ENCODE assay signal across 9 cellular contexts in the genomic region with DNA sequence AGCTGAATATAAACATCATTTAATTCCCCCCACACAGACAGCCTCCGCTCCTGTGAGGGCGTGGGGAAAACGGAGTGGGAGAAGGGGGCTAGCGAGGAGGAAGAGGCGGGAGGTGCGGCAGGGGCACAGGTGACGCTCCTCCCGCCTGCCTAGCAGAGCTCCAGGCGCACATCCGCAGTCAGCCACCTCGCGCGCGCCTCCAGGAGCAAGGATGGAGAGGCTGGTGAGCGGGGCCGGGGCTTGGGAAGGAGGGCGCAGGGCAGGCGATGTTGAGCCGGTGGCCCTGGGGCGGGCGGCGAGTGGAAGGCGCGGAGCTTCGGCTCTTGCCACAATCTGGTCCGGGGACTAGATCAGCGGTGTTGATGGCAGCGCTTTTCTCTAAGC. TPM values are rescaled to one million over a fixed set of nuclear protein-coding genes. Genes with fewer than 3 reads are reported as not detected.
DNase-seq lines count a peak whose midpoint lies in the region; ATAC-seq and TF ChIP-seq lines count a peak whose summit lies in the region.
"Had no signal": no experiment of that assay in that cellular context is flagged by ENCODE, and none has a peak within 500 bp of the region (broad histone marks: within the 10 kb centered on the region; RNA-seq: fewer than 3 reads in every experiment).

A gene with protein sequence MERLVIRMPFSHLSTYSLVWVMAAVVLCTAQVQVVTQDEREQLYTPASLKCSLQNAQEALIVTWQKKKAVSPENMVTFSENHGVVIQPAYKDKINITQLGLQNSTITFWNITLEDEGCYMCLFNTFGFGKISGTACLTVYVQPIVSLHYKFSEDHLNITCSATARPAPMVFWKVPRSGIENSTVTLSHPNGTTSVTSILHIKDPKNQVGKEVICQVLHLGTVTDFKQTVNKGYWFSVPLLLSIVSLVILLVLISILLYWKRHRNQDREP (plus strand): TSS at position 155 of the 384 bp plus-strand sequence. CDS start 57 bp downstream, at position 212.

- H3K4me1 ChIP-seq in GM23338 (ENCODE audit: insufficient read depth) (peaks cover 37% of the 10 kb centered on the region), esophagus (ENCODE audit: control insufficient read depth in 2 of 2, insufficient read depth in 2 of 2, low read length in 1 of 2) (peaks cover 0 to 3% of the 10 kb centered on the region in 2 donors)

- H3K27ac ChIP-seq in GM23338 (ENCODE audit: low read depth): peak within 1 kb of the TSS; percentile 98
- peak within 1 kb of the TSS; percentile 77 to 82 for H3K27ac ChIP-seq in esophagus (ENCODE audit: low read depth in 2 of 2, low read length in 1 of 2)

- peak within 1 kb of the TSS; percentile 63 for H3K4me3 Mint-ChIP-seq in Calu3 (ENCODE audit: low read depth, unreplicated experiment)
- peak within 1 kb of the TSS; percentile 87 for H3K4me3 Mint-ChIP-seq in GM23338
- H3K4me3 Mint-ChIP-seq in stimulated activated memory B cell treated with anti-CD40 and anti-IgM and Interleukin-4, amounts not matched to agents 10 μg/mL and 1 μg/mL and 100 μg/mL, for 72 hours: peak within 1 kb of the TSS; percentile 92

- H4K20me1 ChIP-seq in GM23338 (replicated peaks; ENCODE audit: insufficient read depth): no peaks in the 10 kb centered on the region

- H3K27me3 ChIP-seq in GM23338 (ENCODE audit: insufficient read depth): no peaks in the 10 kb centered on the region
- no peaks in the 10 kb centered on the region for H3K27me3 ChIP-seq in esophagus (ENCODE audit: control insufficient read depth in 1 of 2, insufficient read depth in 2 of 2, low read length in 2 of 2)

- peak; percentile 24 for DNase-seq in Calu3
- peak; percentile 88 for DNase-seq in GM23338 (ENCODE audit: low spot score)
- peak; percentile 87 for DNase-seq in NCI-H2171 (lab: John Stamatoyannopoulos, UW)
- DNase-seq in activated T-cell treated with anti-CD3 and anti-CD28 coated beads for 4 hours: peak; percentile 37
- peak; percentile 27 for DNase-seq in myocyte (ENCODE audit: low read depth)
- DNase-seq in A172 (ENCODE audit: low spot score): no peak

- no peaks in the 10 kb centered on the region for H3K9me2 ChIP-seq in GM23338 (ENCODE audit: insufficient read depth)

- no peaks in the 10 kb centered on the region for H3K4me1 Mint-ChIP-seq in Calu3 (ENCODE audit: low read depth, unreplicated experiment)
- peaks cover 37% of the 10 kb centered on the region for H3K4me1 Mint-ChIP-seq in GM23338
- H3K4me1 Mint-ChIP-seq in stimulated activated memory B cell treated with anti-CD40 and anti-IgM and Interleukin-4, amounts not matched to agents 10 μg/mL and 1 μg/mL and 100 μg/mL, for 72 hours: peaks cover 39% of the 10 kb centered on the region

- H3K27ac Mint-ChIP-seq in Calu3 (ENCODE audit: unreplicated experiment) (no peak within 1 kb of the TSS), GM23338 (peak within 1 kb of the TSS; percentile 95)
- peak within 1 kb of the TSS; percentile 87 for H3K27ac Mint-ChIP-seq in stimulated activated memory B cell treated with anti-CD40 and anti-IgM and Interleukin-4, amounts not matched to agents 10 μg/mL and 1 μg/mL and 100 μg/mL, for 72 hours

- H3F3A ChIP-seq in GM23338 (replicated peaks; ENCODE audit: low read depth): no peaks in the 10 kb centered on the region

- H3K36me3 ChIP-seq in GM23338 (ENCODE audit: insufficient read depth) (no peaks in the 10 kb centered on the region), esophagus (ENCODE audit: control insufficient read depth in 2 of 2, insufficient read depth in 2 of 2, low read length in 1 of 2) (no peaks in the 10 kb centered on the region)

- TF ChIP-seq CTCF in Calu3 (IDR thresholded peaks at IDR 0.05; ENCODE audit: unreplicated experiment) (no peak), GM23338 (conservative IDR thresholded peaks at IDR 0.05; ENCODE audit: low read depth in 2 of 2) (0 out of 4 replicates have a peak, but pooled peaks of 1 of the 2 experiments have one; percentile 7)

- ATAC-seq in GM23338: peak; percentile 93
- ATAC-seq in stimulated activated memory B cell treated with anti-CD40 and anti-IgM and Interleukin-4, amounts not matched to agents 10 μg/mL and 1 μg/mL and 100 μg/mL, for 72 hours: peak; percentile 76

- intact Hi-C loops in Calu3 (cut with micrococcal nuclease; ENCODE audit: unreplicated experiment): no loop called here

- no peaks in the 10 kb centered on the region for H3K9me3 ChIP-seq in esophagus (ENCODE audit: control insufficient read depth in 2 of 2, insufficient read depth in 1 of 2, low read depth in 1 of 2, low read length in 1 of 2)

- peaks cover 72% of the 10 kb centered on the region for H3K79me2 ChIP-seq in GM23338 (replicated peaks; ENCODE audit: insufficient read depth)

- CTCF ChIA-PET in Calu3 (lab: Charles Lee): no interaction called here

- H3K27me3 Mint-ChIP-seq in Calu3 (ENCODE audit: unreplicated experiment) (peaks cover 14% of the 10 kb centered on the region), GM23338 (ENCODE audit: insufficient read depth, low read depth, poor library complexity) (peaks cover 16% of the 10 kb centered on the region)
- no peaks in the 10 kb centered on the region for H3K27me3 Mint-ChIP-seq in stimulated activated memory B cell treated with anti-CD40 and anti-IgM and Interleukin-4, amounts not matched to agents 10 μg/mL and 1 μg/mL and 100 μg/mL, for 72 hours

- no peaks in the 10 kb centered on the region for H3K36me3 Mint-ChIP-seq in Calu3 (ENCODE audit: insufficient read depth, unreplicated experiment)
- H3K36me3 Mint-ChIP-seq in GM23338 (ENCODE audit: low read depth): peaks cover 38% of the 10 kb centered on the region
- no peaks in the 10 kb centered on the region for H3K36me3 Mint-ChIP-seq in stimulated activated memory B cell treated with anti-CD40 and anti-IgM and Interleukin-4, amounts not matched to agents 10 μg/mL and 1 μg/mL and 100 μg/mL, for 72 hours

- peak within 1 kb of the TSS; percentile 84 for H3K4me2 ChIP-seq in GM23338

- WGBS in esophagus, 2 donors: 0 to 1% methylated on average over 28 of the region's 28 CpGs

- no TSS peak for BruUV-seq in Calu3 (replicated peaks; lab: Mats Ljungman, UMichigan)

- no peaks in the 10 kb centered on the region for H3K9me3 Mint-ChIP-seq in Calu3 (ENCODE audit: low read depth, unreplicated experiment)
- H3K9me3 Mint-ChIP-seq in GM23338: peaks cover 5% of the 10 kb centered on the region; the same call in 2 of the 3 replicates
- no peaks in the 10 kb centered on the region for H3K9me3 Mint-ChIP-seq in stimulated activated memory B cell treated with anti-CD40 and anti-IgM and Interleukin-4, amounts not matched to agents 10 μg/mL and 1 μg/mL and 100 μg/mL, for 72 hours

- no peak within 1 kb of the TSS for H2AFZ ChIP-seq in GM23338

- peak within 1 kb of the TSS; percentile 78 for H3K4me3 ChIP-seq in GM23338
- H3K4me3 ChIP-seq in esophagus (ENCODE audit: low read depth in 1 of 2, low read length in 2 of 2): peak within 1 kb of the TSS; percentile 53 to 56

TF ChIP-seq in GM23338, 12 proteins besides CTCF, POLR2A, EP300 and RAD21:
- TF ChIP-seq, protein P1, sequence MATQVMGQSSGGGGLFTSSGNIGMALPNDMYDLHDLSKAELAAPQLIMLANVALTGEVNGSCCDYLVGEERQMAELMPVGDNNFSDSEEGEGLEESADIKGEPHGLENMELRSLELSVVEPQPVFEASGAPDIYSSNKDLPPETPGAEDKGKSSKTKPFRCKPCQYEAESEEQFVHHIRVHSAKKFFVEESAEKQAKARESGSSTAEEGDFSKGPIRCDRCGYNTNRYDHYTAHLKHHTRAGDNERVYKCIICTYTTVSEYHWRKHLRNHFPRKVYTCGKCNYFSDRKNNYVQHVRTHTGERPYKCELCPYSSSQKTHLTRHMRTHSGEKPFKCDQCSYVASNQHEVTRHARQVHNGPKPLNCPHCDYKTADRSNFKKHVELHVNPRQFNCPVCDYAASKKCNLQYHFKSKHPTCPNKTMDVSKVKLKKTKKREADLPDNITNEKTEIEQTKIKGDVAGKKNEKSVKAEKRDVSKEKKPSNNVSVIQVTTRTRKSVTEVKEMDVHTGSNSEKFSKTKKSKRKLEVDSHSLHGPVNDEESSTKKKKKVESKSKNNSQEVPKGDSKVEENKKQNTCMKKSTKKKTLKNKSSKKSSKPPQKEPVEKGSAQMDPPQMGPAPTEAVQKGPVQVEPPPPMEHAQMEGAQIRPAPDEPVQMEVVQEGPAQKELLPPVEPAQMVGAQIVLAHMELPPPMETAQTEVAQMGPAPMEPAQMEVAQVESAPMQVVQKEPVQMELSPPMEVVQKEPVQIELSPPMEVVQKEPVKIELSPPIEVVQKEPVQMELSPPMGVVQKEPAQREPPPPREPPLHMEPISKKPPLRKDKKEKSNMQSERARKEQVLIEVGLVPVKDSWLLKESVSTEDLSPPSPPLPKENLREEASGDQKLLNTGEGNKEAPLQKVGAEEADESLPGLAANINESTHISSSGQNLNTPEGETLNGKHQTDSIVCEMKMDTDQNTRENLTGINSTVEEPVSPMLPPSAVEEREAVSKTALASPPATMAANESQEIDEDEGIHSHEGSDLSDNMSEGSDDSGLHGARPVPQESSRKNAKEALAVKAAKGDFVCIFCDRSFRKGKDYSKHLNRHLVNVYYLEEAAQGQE (IDR thresholded peaks at IDR 0.05; ENCODE audit: unreplicated experiment): peak; percentile 33
- TF ChIP-seq, protein P2, sequence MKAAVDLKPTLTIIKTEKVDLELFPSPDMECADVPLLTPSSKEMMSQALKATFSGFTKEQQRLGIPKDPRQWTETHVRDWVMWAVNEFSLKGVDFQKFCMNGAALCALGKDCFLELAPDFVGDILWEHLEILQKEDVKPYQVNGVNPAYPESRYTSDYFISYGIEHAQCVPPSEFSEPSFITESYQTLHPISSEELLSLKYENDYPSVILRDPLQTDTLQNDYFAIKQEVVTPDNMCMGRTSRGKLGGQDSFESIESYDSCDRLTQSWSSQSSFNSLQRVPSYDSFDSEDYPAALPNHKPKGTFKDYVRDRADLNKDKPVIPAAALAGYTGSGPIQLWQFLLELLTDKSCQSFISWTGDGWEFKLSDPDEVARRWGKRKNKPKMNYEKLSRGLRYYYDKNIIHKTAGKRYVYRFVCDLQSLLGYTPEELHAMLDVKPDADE (IDR thresholded peaks at IDR 0.05): peak; percentile 34; the same call in 1 of the 2 replicates
- TF ChIP-seq JUNB (IDR thresholded peaks at IDR 0.05; ENCODE audit: unreplicated experiment) (no peak), POLR2AphosphoS5 (IDR thresholded peaks at IDR 0.05; ENCODE audit: low read depth) (peak; percentile 89), ZNF114 (CRISPR knock-in tag; IDR thresholded peaks at IDR 0.05) (no peak), CREB1 (CRISPR knock-in tag; IDR thresholded peaks at IDR 0.05; ENCODE audit: low read depth) (peak; percentile 33; the same call in 1 of the 2 replicates)

RNA-seq across cellular contexts. Expression of the gene that starts here (rescaled TPM):
- total RNA-seq in Calu3 (2022) (not detected in 2 replicates), myocyte (0.10 and 0.13 TPM in 2 replicates)
- 49.3 and 51.9 TPM in 2 replicates for total RNA-seq in GM23338 (2014; rRNA removed; shearing (Covaris generic))
- polyA plus RNA-seq in GM23338 (2016; fragmentation: Nextera tagmentation; extraction: Ambion mirVana) (56.5 and 65.0 TPM in 2 replicates), esophagus (1 to 10 TPM in 1 of 2 donors, under 1 TPM in 1; 0.90 to 3.0 TPM)
- polyA plus RNA-seq in myocyte (2012): 0.06 TPM
- total RNA-seq in A172 (2014; rRNA removed; shearing (Covaris generic)): not detected in 2 replicates
- total RNA-seq: HT1080 had no signal

Comparison
In these comparisons a context has a peak if more than half of its experiments do, and no peak if none do; other contexts are left out.
1. RNA of the gene that starts here (total RNA-seq): 49.3 to 51.9 TPM in GM23338; not detected in Calu3, 0.10 to 0.13 TPM in myocyte and not detected in A172; every median in the first group is over 10 times any median in the second.
2. RNA of the gene that starts here (polyA plus RNA-seq): 56.5 to 65.0 TPM in GM23338; 0.90 to 3.0 TPM in esophagus; every median in the first group is over 10 times any median in the second.
3. Peak in DNase-seq in Calu3; RNA of the gene not detected or under 1 TPM.
4. Peak in DNase-seq in myocyte; RNA of the gene not detected or under 1 TPM.
5. Peak in every context shown above with its lines, with median percentiles within 50 percentile points of each other: H3K4me3 Mint-ChIP-seq.